ENCODE assay signal across 11 cellular contexts in the genomic region with DNA sequence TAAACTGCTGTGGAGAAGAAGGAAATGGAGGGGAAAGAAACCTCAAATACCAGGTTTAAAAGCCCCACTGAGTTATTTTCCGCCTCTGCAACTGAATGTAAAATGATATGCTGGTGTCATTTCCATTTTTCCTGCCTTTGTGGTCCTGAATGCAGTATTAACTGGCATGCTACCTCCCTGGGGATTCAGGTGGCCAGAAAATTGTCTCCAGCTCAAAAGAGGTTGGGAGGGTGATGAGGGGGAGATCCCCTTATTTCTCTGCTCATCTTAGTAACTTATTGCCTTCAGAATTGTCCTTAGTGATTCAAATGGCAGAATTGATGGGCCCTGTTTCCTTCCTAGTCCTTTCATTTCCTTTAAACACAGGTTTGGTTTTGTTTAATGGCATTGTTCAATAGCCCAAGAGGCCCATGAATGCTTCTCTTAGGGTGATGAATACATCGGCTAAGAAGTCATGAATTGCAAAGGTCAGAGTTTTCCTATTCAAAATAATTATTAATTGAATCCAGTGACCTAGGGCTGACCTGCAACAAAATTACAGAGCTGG.
DNase-seq lines count a peak whose midpoint lies in the region; ATAC-seq, FAIRE-seq and TF ChIP-seq lines count a peak whose summit lies in the region.
"Had no signal": no experiment of that assay in that cellular context is flagged by ENCODE, and none has a peak within 500 bp of the region (broad histone marks: within the 10 kb centered on the region; RNA-seq: fewer than 3 reads in every experiment).

No MANE protein-coding gene starts in this region.

- H3K36me3 Mint-ChIP-seq in dendritic cell treated with granulocyte-macrophage colony-stimulating factor and Interleukin-4, amounts not matched to agents 40 ng/mL and 50 ng/mL, for 4 days (ENCODE audit: low read depth): peaks cover 25% of the 10 kb centered on the region

- DNase-seq in GM12891 (ENCODE audit: insufficient read length, low spot score) (no peak), DMS114 treated with DMSO at 0.1 percent for 48 hours (lab: John Stamatoyannopoulos, UW; ENCODE audit: unreplicated experiment) (no peak), inferior parietal cortex (ENCODE audit: extremely low spot score) (no peak), NOMO-1 treated with dmso at 0.1 percent for 144 hours (lab: John Stamatoyannopoulos, UW; ENCODE audit: unreplicated experiment) (no peak), UCSD-AML1 (lab: John Stamatoyannopoulos, UW; ENCODE audit: unreplicated experiment) (no peak)
- DNase-seq: activated T-cell treated with anti-CD3 and anti-CD28 coated beads, Interleukin-2, amount 50 U/mL, for 48 hours; sigmoid colon; upper lobe of right lung had no signal

- H3K4me1 Mint-ChIP-seq in dendritic cell treated with granulocyte-macrophage colony-stimulating factor and Interleukin-4, amounts not matched to agents 40 ng/mL and 50 ng/mL, for 4 days (ENCODE audit: low read depth): peaks cover 85% of the 10 kb centered on the region

- intact Hi-C loops in dendritic cell treated with granulocyte-macrophage colony-stimulating factor and Interleukin-4, amounts not matched to agents 40 ng/mL and 50 ng/mL, for 4 days (cut with micrococcal nuclease): loop anchor here (2.0 kb wide), 1 partner anchor 108 kb away; no protein-coding TSS in a partner anchor

- peak overlapping the region; percentile 83 for H3K27ac Mint-ChIP-seq in dendritic cell treated with granulocyte-macrophage colony-stimulating factor and Interleukin-4, amounts not matched to agents 40 ng/mL and 50 ng/mL, for 4 days

- no peak overlapping the region for H3K4me3 Mint-ChIP-seq in dendritic cell treated with granulocyte-macrophage colony-stimulating factor and Interleukin-4, amounts not matched to agents 40 ng/mL and 50 ng/mL, for 4 days

- no peaks in the 10 kb centered on the region for H3K9me3 Mint-ChIP-seq in dendritic cell treated with granulocyte-macrophage colony-stimulating factor and Interleukin-4, amounts not matched to agents 40 ng/mL and 50 ng/mL, for 4 days

- H3K27me3 Mint-ChIP-seq in dendritic cell treated with granulocyte-macrophage colony-stimulating factor and Interleukin-4, amounts not matched to agents 40 ng/mL and 50 ng/mL, for 4 days: no peaks in the 10 kb centered on the region

- peak; percentile 73 for FAIRE-seq in GM12891 (lab: Jason Lieb, UNC)

- no peak for TF ChIP-seq POLR2A in GM12891 (IDR thresholded peaks at IDR 0.05; ENCODE audit: low read depth, low read length)

- ATAC-seq in GM21390 (IDR thresholded peaks at IDR 0.05; ENCODE audit: unreplicated experiment): peak; percentile 19
- peak; percentile 31 for ATAC-seq in HG03196 (IDR thresholded peaks at IDR 0.05; ENCODE audit: unreplicated experiment)
- ATAC-seq: upper lobe of right lung had no signal

TF ChIP-seq in GM12891, 5 proteins besides CTCF, POLR2A, EP300 and RAD21:
- TF ChIP-seq TAF1 (IDR thresholded peaks at IDR 0.05; ENCODE audit: low read depth, low read length) (no peak), POLR2AphosphoS5 (IDR thresholded peaks at IDR 0.05; ENCODE audit: low read depth, low read length) (no peak), PAX5 (IDR thresholded peaks at IDR 0.05; ENCODE audit: insufficient read depth, low read length, severe bottlenecking) (no peak), POU2F2 (IDR thresholded peaks at IDR 0.05; ENCODE audit: low read depth, low read length) (no peak), SPI1 (IDR thresholded peaks at IDR 0.05; ENCODE audit: low read depth, low read length) (no peak)
